9 cellular contexts compared by ENCODE assay signal in genomic region chr19:8641908-8642547, GRCh38. TPM values are rescaled to one million over a fixed set of nuclear protein-coding genes. Genes with fewer than 3 reads are reported as not detected.
A peak's percentile ranks its signal among the peaks of the same experiment; 100 is the strongest.
DNase-seq lines count a peak whose midpoint lies in the region; ATAC-seq and TF ChIP-seq lines count a peak whose summit lies in the region.
"Had no signal": no experiment of that assay in that cellular context is flagged by ENCODE, and none has a peak within 500 bp of the region (broad histone marks: within the 10 kb centered on the region; RNA-seq: fewer than 3 reads in every experiment).

No MANE protein-coding gene starts in this region.

- H3K9me3 ChIP-seq in OCI-LY7 (ENCODE audit: low read length), result no peaks in the 10 kb centered on the region
- no peaks in the 10 kb centered on the region for H3K9me3 ChIP-seq in endodermal cell (ENCODE audit: control insufficient read depth, low read length)
- H3K9me3 ChIP-seq in osteoblast (ENCODE audit: low read depth, low read length), result peaks cover 3% of the 10 kb centered on the region

- POLR2A ChIA-PET in OCI-LY7 (lab: Charles Lee), result no interaction called here

- no peak overlapping the region for H3K4me2 ChIP-seq in OCI-LY7 (ENCODE audit: low read length)
- H3K4me2 ChIP-seq in osteoblast (ENCODE audit: insufficient read depth, low read length), result no peak overlapping the region

- CTCF ChIA-PET in OCI-LY7 (lab: Charles Lee; ENCODE audit: unreplicated experiment), result no interaction called here

- DNase-seq in natural killer cell, result no peak
- no peak for DNase-seq in natural killer cell treated with Interleukin-12 subunit alpha and Interleukin-12 subunit beta and Interleukin-15 and Interleukin-18, amount 100 ng/mL, for 72 hours (ENCODE audit: low spot score)
- peak; percentile 25 for DNase-seq in OCI-LY7 (ENCODE audit: low spot score)
- DNase-seq in endodermal cell, result no peak
- no peak for DNase-seq in osteoblast (ENCODE audit: insufficient read length, low spot score, missing footprints)
- no peak for DNase-seq in NCI-H2029 treated with DMSO at 0.1 percent for 48 hours (lab: John Stamatoyannopoulos, UW)

- no peak overlapping the region for H3K9ac ChIP-seq in endodermal cell (ENCODE audit: extremely low read depth, low read length, poor library complexity, severe bottlenecking)

- no TSS peak for BruUV-seq in OCI-LY7 (replicated peaks; lab: Mats Ljungman, UMichigan)

- H3K27ac ChIP-seq in OCI-LY7 (ENCODE audit: low read depth, low read length, poor library complexity, severe bottlenecking), result no peak overlapping the region
- no peak overlapping the region for H3K27ac ChIP-seq in endodermal cell (ENCODE audit: low read depth, low read length)
- H3K27ac ChIP-seq in osteoblast (ENCODE audit: low read depth, low read length), result no peak overlapping the region

- H3K27me3 Mint-ChIP-seq in natural killer cell (ENCODE audit: low read depth in 2 of 2) (peaks cover 5 to 19% of the 10 kb centered on the region in 2 donors), endodermal cell (ENCODE audit: insufficient read depth) (peaks cover 12% of the 10 kb centered on the region)
- peaks cover 0 to 13% of the 10 kb centered on the region in 2 donors for H3K27me3 Mint-ChIP-seq in natural killer cell treated with Interleukin-12 subunit alpha and Interleukin-12 subunit beta and Interleukin-15 and Interleukin-18, amount 100 ng/mL, for 72 hours

- H3K27ac Mint-ChIP-seq in natural killer cell (no peak overlapping the region), endodermal cell (no peak overlapping the region)
- peak overlapping the region in 1 of 2 donors; percentile 7 for H3K27ac Mint-ChIP-seq in natural killer cell treated with Interleukin-12 subunit alpha and Interleukin-12 subunit beta and Interleukin-15 and Interleukin-18, amount 100 ng/mL, for 72 hours
- H3K27ac Mint-ChIP-seq: activated naive CD4-positive, alpha-beta T cell treated with anti-CD3 and anti-CD28 coated beads, Interleukin-2, amount 50 U/mL, for 72 hours had no signal

- H3K4me1 Mint-ChIP-seq in natural killer cell, result peaks cover 15 to 24% of the 10 kb centered on the region in 2 donors
- peaks cover 5 to 18% of the 10 kb centered on the region in 2 donors for H3K4me1 Mint-ChIP-seq in natural killer cell treated with Interleukin-12 subunit alpha and Interleukin-12 subunit beta and Interleukin-15 and Interleukin-18, amount 100 ng/mL, for 72 hours (ENCODE audit: low read depth in 2 of 2)
- peaks cover 10% of the 10 kb centered on the region for H3K4me1 Mint-ChIP-seq in endodermal cell

- no peaks in the 10 kb centered on the region for H3K79me2 ChIP-seq in OCI-LY7 (ENCODE audit: insufficient read depth, low read depth, low read length)
- H3K79me2 ChIP-seq in osteoblast (ENCODE audit: insufficient read depth, low read length), result no peaks in the 10 kb centered on the region

- 67 to 72% methylated on average over 4 of the region's 4 CpGs for WGBS in endodermal cell (ENCODE audit: insufficient coverage in 1 of 2, insufficient read length in 1 of 2), 2 experiments

- H4K20me1 ChIP-seq in OCI-LY7 (ENCODE audit: insufficient read depth, low read length) (no peaks in the 10 kb centered on the region), osteoblast (ENCODE audit: insufficient read depth, low read length) (no peaks in the 10 kb centered on the region)

- H3K4me3 Mint-ChIP-seq in natural killer cell (no peak overlapping the region), endodermal cell (no peak overlapping the region)
- no peak overlapping the region for H3K4me3 Mint-ChIP-seq in natural killer cell treated with Interleukin-12 subunit alpha and Interleukin-12 subunit beta and Interleukin-15 and Interleukin-18, amount 100 ng/mL, for 72 hours

- no peaks in the 10 kb centered on the region for H3K9me2 ChIP-seq in OCI-LY7 (ENCODE audit: insufficient read depth, low read length)

- no peaks in the 10 kb centered on the region for H3K36me3 ChIP-seq in OCI-LY7 (ENCODE audit: insufficient read depth, low read length)
- no peaks in the 10 kb centered on the region for H3K36me3 ChIP-seq in endodermal cell (ENCODE audit: control insufficient read depth, insufficient read depth, low read length)
- H3K36me3 ChIP-seq in osteoblast (ENCODE audit: insufficient read depth, low read length), result no peaks in the 10 kb centered on the region

- ATAC-seq in natural killer cell, result peak; percentile 78 to 93 (median 89)
- ATAC-seq in natural killer cell treated with Interleukin-12 subunit alpha and Interleukin-12 subunit beta and Interleukin-15 and Interleukin-18, amount 100 ng/mL, for 72 hours, result no peak
- ATAC-seq in GM21723 (IDR thresholded peaks at IDR 0.05; ENCODE audit: unreplicated experiment), result no peak
- ATAC-seq in HG03565 (IDR thresholded peaks at IDR 0.05; ENCODE audit: unreplicated experiment), result no peak

- intact Hi-C loops in natural killer cell (cut with micrococcal nuclease), result loop anchor here (1.0 to 2.0 kb wide), 3 partner anchors 27 to 289 kb away; no protein-coding TSS in a partner anchor
- intact Hi-C loops in OCI-LY7 (cut with micrococcal nuclease; ENCODE audit: unreplicated experiment), result no loop called here

- H3K4me1 ChIP-seq in OCI-LY7 (ENCODE audit: insufficient read depth, low read length, poor library complexity, severe bottlenecking), result no peaks in the 10 kb centered on the region
- no peaks in the 10 kb centered on the region for H3K4me1 ChIP-seq in endodermal cell (ENCODE audit: control insufficient read depth, insufficient read depth, low read length)
- peaks cover 4% of the 10 kb centered on the region for H3K4me1 ChIP-seq in osteoblast (ENCODE audit: insufficient read depth, low read length)

- H3K36me3 Mint-ChIP-seq in natural killer cell (no peaks in the 10 kb centered on the region), endodermal cell (ENCODE audit: low read depth) (no peaks in the 10 kb centered on the region)
- H3K36me3 Mint-ChIP-seq in natural killer cell treated with Interleukin-12 subunit alpha and Interleukin-12 subunit beta and Interleukin-15 and Interleukin-18, amount 100 ng/mL, for 72 hours, result no peaks in the 10 kb centered on the region
- H3K36me3 Mint-ChIP-seq: activated naive CD4-positive, alpha-beta T cell treated with anti-CD3 and anti-CD28 coated beads, Interleukin-2, amount 50 U/mL, for 72 hours had no signal

- H3K4me3 ChIP-seq in OCI-LY7 (ENCODE audit: low read depth, low read length, poor library complexity, severe bottlenecking) (no peak overlapping the region), endodermal cell (ENCODE audit: low read length) (no peak overlapping the region), osteoblast (ENCODE audit: insufficient read depth, low read length) (no peak overlapping the region)

- no peaks in the 10 kb centered on the region for H3K27me3 ChIP-seq in endodermal cell (ENCODE audit: control insufficient read depth, insufficient read depth, low read length, poor library complexity, severe bottlenecking)
- H3K27me3 ChIP-seq in osteoblast (ENCODE audit: insufficient read depth, low read length), result peaks cover 5% of the 10 kb centered on the region

- H3K9me3 Mint-ChIP-seq in natural killer cell (no peaks in the 10 kb centered on the region), endodermal cell (peaks cover 9% of the 10 kb centered on the region)
- H3K9me3 Mint-ChIP-seq in natural killer cell treated with Interleukin-12 subunit alpha and Interleukin-12 subunit beta and Interleukin-15 and Interleukin-18, amount 100 ng/mL, for 72 hours, result no peaks in the 10 kb centered on the region
- H3K9me3 Mint-ChIP-seq: activated naive CD4-positive, alpha-beta T cell treated with anti-CD3 and anti-CD28 coated beads, Interleukin-2, amount 50 U/mL, for 72 hours had no signal

- H2AFZ ChIP-seq in OCI-LY7 (ENCODE audit: low read length), result no peak overlapping the region
- H2AFZ ChIP-seq in osteoblast (ENCODE audit: low read length), result no peak overlapping the region

- peak; percentile 79 for TF ChIP-seq CTCF in natural killer cell (IDR thresholded peaks at IDR 0.05)
- TF ChIP-seq CTCF in OCI-LY7 (conservative IDR thresholded peaks at IDR 0.05; ENCODE audit: low read length), result peak; percentile 75
- TF ChIP-seq CTCF in endodermal cell (conservative IDR thresholded peaks at IDR 0.05), result peak; percentile 77
- peak; percentile 55 for TF ChIP-seq CTCF in osteoblast (IDR thresholded peaks at IDR 0.05; ENCODE audit: extremely low read depth, low read depth, low read length)

RNA-seq across cellular contexts. Expression of gene NFILZ, which starts 11.6 kb away (rescaled TPM):
- total RNA-seq in natural killer cell (not detected), OCI-LY7 (2022) (not detected in 2 replicates), endodermal cell (not detected), osteoblast (not detected in 2 replicates)
- total RNA-seq in natural killer cell treated with Interleukin-12 subunit alpha and Interleukin-12 subunit beta and Interleukin-15 and Interleukin-18, amount 100 ng/mL, for 72 hours, result not detected
- not detected in 2 replicates for total RNA-seq in OCI-LY7 (2014; rRNA removed; shearing (Covaris generic))
- not detected for polyA plus RNA-seq in endodermal cell (2013, experiment 1 of 2)
- not detected for polyA plus RNA-seq in endodermal cell (2013, experiment 2 of 2)
- total RNA-seq: activated naive CD4-positive, alpha-beta T cell treated with anti-CD3 and anti-CD28 coated beads, Interleukin-2, amount 50 U/mL, for 72 hours had no signal

RNA-seq across cellular contexts. Expression of gene ADAMTS10, which starts 31.5 kb away (rescaled TPM):
- 100 to 1,000 TPM; 159 to 286 (median 203) TPM for total RNA-seq in natural killer cell
- total RNA-seq in natural killer cell treated with Interleukin-12 subunit alpha and Interleukin-12 subunit beta and Interleukin-15 and Interleukin-18, amount 100 ng/mL, for 72 hours, result 10 to 100 TPM in 1 of 2 donors, 1 to 10 TPM in 1; 8.2 to 11.3 TPM
- total RNA-seq in OCI-LY7 (2014; rRNA removed; shearing (Covaris generic)), result not detected in 2 replicates
- total RNA-seq in OCI-LY7 (2022), result not detected in 2 replicates
- 10 to 100 TPM; 19.3 to 35.9 TPM for total RNA-seq in endodermal cell
- polyA plus RNA-seq in endodermal cell (2013, experiment 1 of 2), result 45.0 TPM
- 37.3 TPM for polyA plus RNA-seq in endodermal cell (2013, experiment 2 of 2)
- total RNA-seq in osteoblast, result 49.6 and 56.3 TPM in 2 replicates

RNA-seq across cellular contexts. Expression of gene ACTL9, which starts 56.6 kb away (rescaled TPM):
- total RNA-seq in natural killer cell (not detected), OCI-LY7 (2022) (not detected in 2 replicates), endodermal cell (not detected), osteoblast (not detected in 2 replicates)
- not detected for total RNA-seq in natural killer cell treated with Interleukin-12 subunit alpha and Interleukin-12 subunit beta and Interleukin-15 and Interleukin-18, amount 100 ng/mL, for 72 hours
- total RNA-seq in OCI-LY7 (2014; rRNA removed; shearing (Covaris generic)), result not detected in 2 replicates
- polyA plus RNA-seq in endodermal cell (2013, experiment 1 of 2), result not detected
- not detected for polyA plus RNA-seq in endodermal cell (2013, experiment 2 of 2)
- total RNA-seq: activated naive CD4-positive, alpha-beta T cell treated with anti-CD3 and anti-CD28 coated beads, Interleukin-2, amount 50 U/mL, for 72 hours had no signal

Comparison
In these comparisons a context has a peak if more than half of its experiments do, and no peak if none do; other contexts are left out.
1. ATAC-seq: peak in natural killer cell (3 of 3); none in natural killer cell treated with Interleukin-12 subunit alpha and Interleukin-12 subunit beta and Interleukin-15 and Interleukin-18, amount 100 ng/mL, for 72 hours (0 of 2), GM21723 (single experiment) and HG03565 (single experiment).
2. RNA of gene ADAMTS10, which starts 31.5 kb away (total RNA-seq): 159 to 286 TPM in natural killer cell, 49.6 to 56.3 TPM in osteoblast, 19.3 to 35.9 TPM in endodermal cell and 8.2 to 11.3 TPM in natural killer cell treated with Interleukin-12 subunit alpha and Interleukin-12 subunit beta and Interleukin-15 and Interleukin-18, amount 100 ng/mL, for 72 hours; not detected in OCI-LY7; every median in the first group is over 4 times any median in the second.
3. Peak in every context shown above with its lines, with median percentiles within 50 percentile points of each other: CTCF ChIP-seq.